ENCODE assay signal across 13 cellular contexts in genomic region chr3:110736332-110736731, GRCh38.
DNase-seq lines count a peak whose midpoint lies in the region; ATAC-seq lines count a peak whose summit lies in the region.
"Had no signal": no experiment of that assay in that cellular context is flagged by ENCODE, and none has a peak within 500 bp of the region (broad histone marks: within the 10 kb centered on the region; RNA-seq: fewer than 3 reads in every experiment).

No MANE protein-coding gene starts in this region.

- H3K27ac Mint-ChIP-seq in naive B cell = no peak overlapping the region
- no peak overlapping the region for H3K27ac Mint-ChIP-seq in activated T-helper 1 cell treated with anti-CD3 and anti-CD28 coated beads, Interleukin-12 subunit alpha, Interleukin-12 subunit beta, Interleukin-2, Interleukin-4 antibody, amounts not matched to agents 30 ng/mL and 10 ng/mL and 1 ng/mL, durations not matched to agents 14 hours and 24 hours and 36 hours

- intact Hi-C loops in activated T-helper 1 cell treated with anti-CD3 and anti-CD28 coated beads, Interleukin-12 subunit alpha, Interleukin-12 subunit beta, Interleukin-2, Interleukin-4 antibody, amounts not matched to agents 30 ng/mL and 10 ng/mL and 1 ng/mL, durations not matched to agents 14 hours and 24 hours and 36 hours (cut with micrococcal nuclease) = no loop called here

- H3K27me3 ChIP-seq in MG63 = no peaks in the 10 kb centered on the region
- H3K27me3 ChIP-seq: pancreas, testis had no signal

- peak; percentile 7 for DNase-seq in KBM-7
- DNase-seq in naive B cell = peak; percentile 18
- no peak for DNase-seq in NCI-H226
- DNase-seq in activated T-helper 1 cell treated with anti-CD3 and anti-CD28 coated beads, Interleukin-12 subunit alpha, Interleukin-12 subunit beta, Interleukin-2, Interleukin-4 antibody, amounts not matched to agents 30 ng/mL and 10 ng/mL and 1 ng/mL, durations not matched to agents 14 hours and 24 hours and 36 hours (ENCODE audit: low spot score) = no peak
- DNase-seq in MG63 = no peak
- DNase-seq in HCEC 1CT = no peak
- DNase-seq: DMS53, NCI-H345, pancreas, testis had no signal

- H3K36me3 Mint-ChIP-seq in naive B cell = no peaks in the 10 kb centered on the region
- H3K36me3 Mint-ChIP-seq in activated T-helper 1 cell treated with anti-CD3 and anti-CD28 coated beads, Interleukin-12 subunit alpha, Interleukin-12 subunit beta, Interleukin-2, Interleukin-4 antibody, amounts not matched to agents 30 ng/mL and 10 ng/mL and 1 ng/mL, durations not matched to agents 14 hours and 24 hours and 36 hours (ENCODE audit: low read depth) = no peaks in the 10 kb centered on the region

- peaks cover 0 to 4% (median 0%) of the 10 kb centered on the region in 7 donors for H3K9me3 Mint-ChIP-seq in naive B cell
- no peaks in the 10 kb centered on the region for H3K9me3 Mint-ChIP-seq in activated T-helper 1 cell treated with anti-CD3 and anti-CD28 coated beads, Interleukin-12 subunit alpha, Interleukin-12 subunit beta, Interleukin-2, Interleukin-4 antibody, amounts not matched to agents 30 ng/mL and 10 ng/mL and 1 ng/mL, durations not matched to agents 14 hours and 24 hours and 36 hours

- in situ Hi-C loops in KBM-7 (cut with MboI; ENCODE audit: low pct_unique_long_range_greater_than_20kb, low sequenced_read_pairs) = no loop called here

- H3K27me3 Mint-ChIP-seq in naive B cell = peaks cover 0 to 43% (median 12%) of the 10 kb centered on the region in 3 donors
- no peaks in the 10 kb centered on the region for H3K27me3 Mint-ChIP-seq in activated T-helper 1 cell treated with anti-CD3 and anti-CD28 coated beads, Interleukin-12 subunit alpha, Interleukin-12 subunit beta, Interleukin-2, Interleukin-4 antibody, amounts not matched to agents 30 ng/mL and 10 ng/mL and 1 ng/mL, durations not matched to agents 14 hours and 24 hours and 36 hours (ENCODE audit: insufficient read depth)

- no peak overlapping the region for H3K4me3 ChIP-seq in MG63
- H3K4me3 ChIP-seq: pancreas, testis had no signal

- no peaks in the 10 kb centered on the region for H3K36me3 ChIP-seq in MG63
- H3K36me3 ChIP-seq: pancreas had no signal

- peaks cover 5 to 14% (median 8%) of the 10 kb centered on the region in 3 donors for H3K4me1 Mint-ChIP-seq in naive B cell
- no peaks in the 10 kb centered on the region for H3K4me1 Mint-ChIP-seq in activated T-helper 1 cell treated with anti-CD3 and anti-CD28 coated beads, Interleukin-12 subunit alpha, Interleukin-12 subunit beta, Interleukin-2, Interleukin-4 antibody, amounts not matched to agents 30 ng/mL and 10 ng/mL and 1 ng/mL, durations not matched to agents 14 hours and 24 hours and 36 hours (ENCODE audit: low read depth)

- peak; percentile 97 for ATAC-seq in GM19351 (IDR thresholded peaks at IDR 0.05; ENCODE audit: unreplicated experiment)
- ATAC-seq in HG02884 (IDR thresholded peaks at IDR 0.05; ENCODE audit: unreplicated experiment) = peak; percentile 91
- peak; percentile 80 to 84 for ATAC-seq in naive B cell (ENCODE audit: low read depth in 2 of 2)
- ATAC-seq: pancreas, SK-N-SH treated with all-trans-retinoic acid at 6 μM for 48 hours had no signal

- no peak overlapping the region for H3K4me3 Mint-ChIP-seq in naive B cell
- no peak overlapping the region for H3K4me3 Mint-ChIP-seq in activated T-helper 1 cell treated with anti-CD3 and anti-CD28 coated beads, Interleukin-12 subunit alpha, Interleukin-12 subunit beta, Interleukin-2, Interleukin-4 antibody, amounts not matched to agents 30 ng/mL and 10 ng/mL and 1 ng/mL, durations not matched to agents 14 hours and 24 hours and 36 hours

- H3K9me3 ChIP-seq in MG63 = no peaks in the 10 kb centered on the region; the same call in 1 of the 2 replicates
- H3K9me3 ChIP-seq: pancreas, testis had no signal

Comparison
In these comparisons a context has a peak if more than half of its experiments do, and no peak if none do; other contexts are left out.
1. DNase-seq: peak in KBM-7 (single experiment) and naive B cell (single experiment); none in NCI-H226 (single experiment), activated T-helper 1 cell treated with anti-CD3 and anti-CD28 coated beads, Interleukin-12 subunit alpha, Interleukin-12 subunit beta, Interleukin-2, Interleukin-4 antibody, amounts not matched to agents 30 ng/mL and 10 ng/mL and 1 ng/mL, durations not matched to agents 14 hours and 24 hours and 36 hours (single experiment), MG63 (single experiment) and HCEC 1CT (single experiment).
2. Peak in every context shown above with its lines, with median percentiles within 50 percentile points of each other: ATAC-seq.